8 cellular contexts compared by ENCODE assay signal in the genomic region with DNA sequence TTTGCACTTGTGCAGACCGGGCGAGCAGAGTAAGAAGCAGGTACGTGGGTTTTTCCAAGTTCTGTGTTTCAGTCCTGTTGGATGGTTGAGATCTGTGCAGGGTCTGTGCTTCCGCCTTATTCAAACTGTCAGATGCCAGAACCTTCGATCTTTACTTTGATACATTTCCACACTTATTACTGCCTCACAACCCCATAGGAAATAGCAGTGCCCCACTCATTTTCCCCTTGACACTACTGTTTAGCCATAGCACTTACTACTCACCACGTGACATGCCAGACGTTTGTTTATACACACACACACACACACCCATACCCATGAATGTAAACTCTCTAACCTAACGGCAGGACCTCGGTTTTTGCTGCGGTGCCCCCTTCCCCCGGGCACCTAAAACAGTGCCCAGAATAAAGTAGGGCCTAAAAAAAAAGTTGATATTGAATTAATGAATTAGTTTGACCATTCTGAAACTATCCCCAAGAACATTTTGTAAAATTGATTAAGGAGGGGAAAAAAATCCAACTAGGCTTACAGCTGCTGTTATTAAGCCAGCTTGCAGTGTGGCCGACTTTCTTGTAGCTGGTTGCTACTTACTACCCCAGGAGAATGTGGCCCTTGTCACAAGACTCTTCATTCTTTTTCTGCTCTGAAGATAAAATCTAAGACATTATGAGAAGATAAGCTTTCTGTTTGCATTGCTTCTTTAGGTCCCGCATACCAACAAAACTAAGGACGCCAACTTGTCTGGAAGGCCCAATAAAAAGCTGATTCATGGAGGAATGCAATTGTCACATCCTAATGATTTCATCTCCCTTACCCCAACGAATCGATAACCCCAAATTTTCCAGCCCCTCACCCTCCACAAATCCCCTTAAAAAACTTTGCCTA. TPM values are rescaled to one million over a fixed set of nuclear protein-coding genes. Genes with fewer than 3 reads are reported as not detected.
DNase-seq lines count a peak whose midpoint lies in the region; ATAC-seq lines count a peak whose summit lies in the region.

No MANE protein-coding gene starts in this region.

- H3K4me1 Mint-ChIP-seq in activated CD8-positive, alpha-beta T cell treated with anti-CD3 and anti-CD28 coated beads, Interleukin-2, amount 10 ng/mL, durations not matched to agents 7 days and 5 days (ENCODE audit: low read depth), result peaks cover 33% of the 10 kb centered on the region

- H3K27ac Mint-ChIP-seq in activated CD8-positive, alpha-beta T cell treated with anti-CD3 and anti-CD28 coated beads, Interleukin-2, amount 10 ng/mL, durations not matched to agents 7 days and 5 days, result peak overlapping the region; percentile 95

- no peaks in the 10 kb centered on the region for H3K27me3 Mint-ChIP-seq in activated CD8-positive, alpha-beta T cell treated with anti-CD3 and anti-CD28 coated beads, Interleukin-2, amount 10 ng/mL, durations not matched to agents 7 days and 5 days (ENCODE audit: low read depth)

- intact Hi-C loops in Right ventricle myocardium superior (cut with DNase I), result no loop called here
- intact Hi-C loops in sciatic nerve (cut with DNase I), result no loop called here

- H3K36me3 Mint-ChIP-seq in activated CD8-positive, alpha-beta T cell treated with anti-CD3 and anti-CD28 coated beads, Interleukin-2, amount 10 ng/mL, durations not matched to agents 7 days and 5 days (ENCODE audit: low read depth), result peaks cover 38% of the 10 kb centered on the region

- ATAC-seq in GM21381 (IDR thresholded peaks at IDR 0.05; ENCODE audit: unreplicated experiment) (peak; percentile 25), Right ventricle myocardium superior (ENCODE audit: poor library complexity) (peak; percentile 54), sciatic nerve (peak; percentile 59)
- ATAC-seq in activated CD8-positive, alpha-beta T cell treated with anti-CD3 and anti-CD28 coated beads, Interleukin-2, amount 10 ng/mL, durations not matched to agents 7 days and 5 days, result peak; percentile 48

- peak overlapping the region; percentile 89 for H3K4me3 Mint-ChIP-seq in activated CD8-positive, alpha-beta T cell treated with anti-CD3 and anti-CD28 coated beads, Interleukin-2, amount 10 ng/mL, durations not matched to agents 7 days and 5 days

- CTCF ChIA-PET in activated CD8-positive, alpha-beta T cell treated with anti-CD3 and anti-CD28 coated beads, Interleukin-2, amount 10 ng/mL, durations not matched to agents 7 days and 5 days (lab: Charles Lee), result interaction anchor here (0.6 to 5.1 kb wide), 15 partner anchors 12 to 207 kb away, joined by 3 to 40 read pairs (median 5); a partner anchor contains a TSS

- no peaks in the 10 kb centered on the region for H3K9me3 Mint-ChIP-seq in activated CD8-positive, alpha-beta T cell treated with anti-CD3 and anti-CD28 coated beads, Interleukin-2, amount 10 ng/mL, durations not matched to agents 7 days and 5 days (ENCODE audit: insufficient read depth)

- peak; percentile 59 for DNase-seq in EH (ENCODE audit: low read depth)
- DNase-seq in HuH-7.5 (ENCODE audit: low spot score), result peak; percentile 27
- DNase-seq in activated CD8-positive, alpha-beta T cell treated with anti-CD3 and anti-CD28 coated beads, Interleukin-2, amount 10 ng/mL, durations not matched to agents 7 days and 5 days, result no peak
- no peak for DNase-seq in Right ventricle myocardium superior
- DNase-seq in sciatic nerve (ENCODE audit: low spot score), result no peak
- DNase-seq in effector CD8-positive, alpha-beta T cell (lab: John Stamatoyannopoulos, UW), result no peak
- no peak for DNase-seq in 8988T

- POLR2A ChIA-PET in activated CD8-positive, alpha-beta T cell treated with anti-CD3 and anti-CD28 coated beads, Interleukin-2, amount 10 ng/mL, durations not matched to agents 7 days and 5 days (lab: Charles Lee), result interaction anchor here (0.8 to 3.9 kb wide), 11 partner anchors 10 to 699 kb away, joined by 3 to 59 read pairs (median 5); a partner anchor contains a TSS

RNA-seq across cellular contexts. Expression of a gene that starts 0.7 kb away (rescaled TPM):
- total RNA-seq in activated CD8-positive, alpha-beta T cell treated with anti-CD3 and anti-CD28 coated beads, Interleukin-2, amount 10 ng/mL, durations not matched to agents 7 days and 5 days, result 10 to 100 TPM; 10.8 to 12.5 TPM
- total RNA-seq in Right ventricle myocardium superior (5.0 TPM), sciatic nerve (11.3 TPM)

Comparison
In these comparisons a context has a peak if more than half of its experiments do, and no peak if none do; other contexts are left out.
1. DNase-seq: peak in EH (single experiment) and HuH-7.5 (single experiment); none in activated CD8-positive, alpha-beta T cell treated with anti-CD3 and anti-CD28 coated beads, Interleukin-2, amount 10 ng/mL, durations not matched to agents 7 days and 5 days (single experiment), Right ventricle myocardium superior (single experiment), sciatic nerve (single experiment), effector CD8-positive, alpha-beta T cell (single experiment) and 8988T (single experiment).
2. Peak in every context shown above with its lines, with median percentiles within 50 percentile points of each other: ATAC-seq.